In genomic region chr2:232927793-232928563, GRCh38 we compare ENCODE assay signal across 9 cellular contexts. TPM values are rescaled to one million over a fixed set of nuclear protein-coding genes. Genes with fewer than 3 reads are reported as not detected.
DNase-seq lines count a peak whose midpoint lies in the region; ATAC-seq and TF ChIP-seq lines count a peak whose summit lies in the region.
"Had no signal": no experiment of that assay in that cellular context is flagged by ENCODE, and none has a peak within 500 bp of the region (broad histone marks: within the 10 kb centered on the region; RNA-seq: fewer than 3 reads in every experiment).

No MANE protein-coding gene starts in this region.

- peaks cover 7 to 18% (median 12%) of the 10 kb centered on the region in 4 donors for H3K4me1 Mint-ChIP-seq in naive thymus-derived CD8-positive, alpha-beta T cell

- peak; percentile 17 for DNase-seq in AG08395 (ENCODE audit: low spot score)
- DNase-seq in HFF-Myc (ENCODE audit: extremely low read depth, low read depth) = no peak
- no peak for DNase-seq in choroid plexus epithelial cell (ENCODE audit: low read depth)
- peak in 2 of 10 donors; percentile 3 to 13 for DNase-seq in naive thymus-derived CD8-positive, alpha-beta T cell
- DNase-seq in NAMALWA (ENCODE audit: low spot score) = no peak
- DNase-seq: right lobe of liver had no signal

- POLR2A ChIA-PET in naive thymus-derived CD8-positive, alpha-beta T cell (lab: Charles Lee) = no interaction called here

- peaks cover 42 to 68% (median 52%) of the 10 kb centered on the region in 5 donors for H3K27me3 Mint-ChIP-seq in naive thymus-derived CD8-positive, alpha-beta T cell

- peak overlapping the region in 3 of 10 donors; percentile 56 to 71 (median 61) for H3K4me3 Mint-ChIP-seq in naive thymus-derived CD8-positive, alpha-beta T cell

- peak; percentile 36 to 60 for ATAC-seq in naive thymus-derived CD8-positive, alpha-beta T cell
- ATAC-seq in GM21529 (IDR thresholded peaks at IDR 0.05; ENCODE audit: unreplicated experiment) (no peak), GM21367 (IDR thresholded peaks at IDR 0.05; ENCODE audit: unreplicated experiment) (no peak), HG03108 (IDR thresholded peaks at IDR 0.05; ENCODE audit: unreplicated experiment) (no peak)

- H3K9me3 Mint-ChIP-seq in naive thymus-derived CD8-positive, alpha-beta T cell = peaks cover 0 to 5% (median 2%) of the 10 kb centered on the region in 9 donors

- H3K36me3 Mint-ChIP-seq in naive thymus-derived CD8-positive, alpha-beta T cell = peaks cover 0 to 7% (median 5%) of the 10 kb centered on the region in 3 donors

- H3K4me3 ChIP-seq in HFF-Myc (replicated peaks; ENCODE audit: low read depth, low read length) (peak overlapping the region; percentile 11; the same call in 1 of the 2 replicates), choroid plexus epithelial cell (ENCODE audit: low read depth, low read length) (peak overlapping the region; percentile 34)

- no peak overlapping the region for H3K27ac Mint-ChIP-seq in naive thymus-derived CD8-positive, alpha-beta T cell

- TF ChIP-seq CTCF in HFF-Myc (IDR thresholded peaks at IDR 0.05; ENCODE audit: low read depth, low read length, missing control alignments) (no peak), choroid plexus epithelial cell (conservative IDR thresholded peaks at IDR 0.05; ENCODE audit: low read depth, low read length) (no peak)

RNA-seq across cellular contexts. Expression of gene SNORC, which starts 57.9 kb away (rescaled TPM):
- total RNA-seq in naive thymus-derived CD8-positive, alpha-beta T cell = 1 to 10 TPM; 4.0 to 4.7 TPM
- polyA plus RNA-seq in naive thymus-derived CD8-positive, alpha-beta T cell = not detected

Comparison
In these comparisons a context has a peak if more than half of its experiments do, and no peak if none do; other contexts are left out.
1. ATAC-seq: peak in naive thymus-derived CD8-positive, alpha-beta T cell (2 of 2); none in GM21529 (single experiment), GM21367 (single experiment) and HG03108 (single experiment).